22 cellular contexts compared by ENCODE assay signal in genomic region chr2:237113026-237113810, GRCh38.
"Had no signal": no experiment of that assay in that cellular context is flagged by ENCODE, and none has a peak within 500 bp of the region (broad histone marks: within the 10 kb centered on the region; RNA-seq: fewer than 3 reads in every experiment).

No MANE protein-coding gene starts in this region.

- H3K4me1 ChIP-seq: lower lobe of right lung, parathyroid adenoma, spleen, tibial nerve, upper lobe of left lung had no signal

- H3K79me2 ChIP-seq: parathyroid adenoma had no signal

- H3K27ac Mint-ChIP-seq: immature natural killer cell; naive thymus-derived CD8-positive, alpha-beta T cell; progenitor cell of endocrine pancreas; stimulated activated memory B cell treated with anti-CD40 and anti-IgM and Interleukin-4, amounts not matched to agents 10 μg/mL and 1 μg/mL and 100 μg/mL, for 72 hours had no signal

- H3K4me3 ChIP-seq: dorsolateral prefrontal cortex, lower lobe of right lung, spleen, thoracic aorta, tibial nerve, upper lobe of left lung had no signal

- H3K27me3 Mint-ChIP-seq: naive thymus-derived CD8-positive, alpha-beta T cell; stimulated activated memory B cell treated with anti-CD40 and anti-IgM and Interleukin-4, amounts not matched to agents 10 μg/mL and 1 μg/mL and 100 μg/mL, for 72 hours had no signal

- H3K4me1 Mint-ChIP-seq: immature natural killer cell; naive thymus-derived CD8-positive, alpha-beta T cell had no signal

- H3K4me3 Mint-ChIP-seq: immature natural killer cell; naive thymus-derived CD8-positive, alpha-beta T cell; stimulated activated memory B cell treated with anti-CD40 and anti-IgM and Interleukin-4, amounts not matched to agents 10 μg/mL and 1 μg/mL and 100 μg/mL, for 72 hours had no signal

- H3K27ac ChIP-seq: dorsolateral prefrontal cortex, epithelial cell of prostate, lower lobe of right lung, neutrophil, parathyroid adenoma, spleen, thoracic aorta, tibial nerve, upper lobe of left lung had no signal

- ATAC-seq: esophagus mucosa; left ventricle myocardium superior; lower lobe of right lung; naive thymus-derived CD8-positive, alpha-beta T cell; sciatic nerve; stimulated activated memory B cell treated with anti-CD40 and anti-IgM and Interleukin-4, amounts not matched to agents 10 μg/mL and 1 μg/mL and 100 μg/mL, for 72 hours; stimulated activated naive CD8-positive, alpha-beta T cell treated with anti-CD3 and anti-CD28 coated beads, Interleukin-15, Interleukin-2, amounts not matched to agents 100 U/mL and 50 U/mL, for 24 hours had no signal

- H3K9me3 ChIP-seq: neutrophil, thoracic aorta, upper lobe of left lung had no signal

- H3K27me3 ChIP-seq: dorsolateral prefrontal cortex, spleen, tibial nerve, upper lobe of left lung had no signal

- H3K9ac ChIP-seq: parathyroid adenoma had no signal

- DNase-seq: dorsolateral prefrontal cortex; effector CD4-positive, alpha-beta T cell; hypothalamus; immature natural killer cell; islet precursor cell; left ventricle myocardium superior; lower lobe of right lung; naive thymus-derived CD8-positive, alpha-beta T cell; spleen; stimulated activated CD4-positive, alpha-beta T cell treated with anti-CD3 and anti-CD28 coated beads, Interleukin-4, amount 100 ng/mL, for 4 hours; stimulated activated naive CD8-positive, alpha-beta T cell treated with anti-CD3 and anti-CD28 coated beads, Interleukin-15, Interleukin-2, amounts not matched to agents 100 U/mL and 50 U/mL, for 24 hours; substantia nigra; upper lobe of left lung had no signal

- H2AFZ ChIP-seq: parathyroid adenoma had no signal

- H3K36me3 ChIP-seq: lower lobe of right lung, neutrophil, spleen, thoracic aorta, upper lobe of left lung had no signal
